Comparison of ENCODE assay signal across 10 cellular contexts in genomic region chr11:95152878-95153856, GRCh38.
A peak's percentile ranks its signal among the peaks of the same experiment; 100 is the strongest.
DNase-seq lines count a peak whose midpoint lies in the region; ATAC-seq, FAIRE-seq and TF ChIP-seq lines count a peak whose summit lies in the region.
"Had no signal": no experiment of that assay in that cellular context is flagged by ENCODE, and none has a peak within 500 bp of the region (broad histone marks: within the 10 kb centered on the region; RNA-seq: fewer than 3 reads in every experiment).

No MANE protein-coding gene starts in this region.

- POLR2A ChIA-PET in OCI-LY7 (lab: Charles Lee), result interaction anchor here (0.5 to 3.4 kb wide), 11 partner anchors 10 to 612 kb away, joined by 3 to 9 read pairs (median 3); partner anchors contain the start of gene SRSF8
- POLR2A ChIA-PET in K562 (lab: Yijun Ruan, JAX), result interaction anchor here (0.6 to 2.5 kb wide), 8 partner anchors 9 to 636 kb away, joined by 3 to 10 read pairs (median 4); partner anchors contain the start of gene FAM76B

- H3K9me3 ChIP-seq in OCI-LY7 (ENCODE audit: low read length) (no peaks in the 10 kb centered on the region), K562 (replicated peaks; ENCODE audit: control insufficient read depth, insufficient read depth, low read depth, low read length) (no peaks in the 10 kb centered on the region; the same call in 1 of the 2 replicates), skeletal muscle tissue (ENCODE audit: control insufficient read depth in 3 of 3, low read length in 3 of 3) (no peaks in the 10 kb centered on the region)

- no peaks in the 10 kb centered on the region for H3K79me2 ChIP-seq in OCI-LY7 (ENCODE audit: insufficient read depth, low read depth, low read length)
- no peaks in the 10 kb centered on the region for H3K79me2 ChIP-seq in K562 (ENCODE audit: control insufficient read depth, insufficient read depth, low read length)

- no peak overlapping the region for H3K27ac ChIP-seq in OCI-LY7 (ENCODE audit: low read depth, low read length, poor library complexity, severe bottlenecking)
- peak overlapping the region; percentile 51 for H3K27ac ChIP-seq in K562 (ENCODE audit: extremely low read depth, low read depth, low read length)
- H3K27ac ChIP-seq in skeletal muscle tissue (ENCODE audit: low read depth, low read length), result no peak overlapping the region

- no peak for TF ChIP-seq POLR2A in K562 (conservative IDR thresholded peaks at IDR 0.05)

- peak; percentile 98 for TF ChIP-seq EP300 in K562 (IDR thresholded peaks at IDR 0.05; ENCODE audit: low read length)

- H3K9me2 ChIP-seq in OCI-LY7 (ENCODE audit: insufficient read depth, low read length), result no peaks in the 10 kb centered on the region

- TF ChIP-seq CTCF in GM13976 (IDR thresholded peaks at IDR 0.05; ENCODE audit: borderline replicate concordance, control extremely low read depth, extremely low read depth, insufficient read depth, missing control alignments) (no peak), OCI-LY7 (conservative IDR thresholded peaks at IDR 0.05; ENCODE audit: low read length) (no peak), K562 (IDR thresholded peaks at IDR 0.05 in 2 of 3, conservative IDR thresholded peaks at IDR 0.05 in 1 of 3; ENCODE audit: insufficient read depth in 2 of 3, low read depth in 1 of 3, low read length in 3 of 3) (no peak)

- peak overlapping the region; percentile 53 for H3K4me3 ChIP-seq in OCI-LY7 (ENCODE audit: low read depth, low read length, poor library complexity, severe bottlenecking)
- H3K4me3 ChIP-seq in K562, result peak overlapping the region; percentile 23
- peak overlapping the region in 2 of 3 donors; percentile 17 to 24 for H3K4me3 ChIP-seq in skeletal muscle tissue (ENCODE audit: low read length in 3 of 3)

- TF ChIP-seq RAD21 in K562 (CRISPR knock-in tag; conservative IDR thresholded peaks at IDR 0.05 in 1 of 2, IDR thresholded peaks at IDR 0.05 in 1 of 2), result 0 out of 4 replicates have a peak, but pooled peaks have one; percentile 5 to 8

- no peaks in the 10 kb centered on the region for H4K20me1 ChIP-seq in OCI-LY7 (ENCODE audit: insufficient read depth, low read length)
- no peaks in the 10 kb centered on the region for H4K20me1 ChIP-seq in K562 (replicated peaks; ENCODE audit: control insufficient read depth, insufficient read depth, low read length)

- peak; percentile 32 for DNase-seq in GM13976 (ENCODE audit: low spot score)
- peak; percentile 8 for DNase-seq in OCI-LY7 (ENCODE audit: low spot score)
- peak; percentile 69 to 97 (median 82) for DNase-seq in K562 (ENCODE audit: extremely low read depth in 1 of 4, low spot score in 3 of 4)
- DNase-seq in RCC 7860 (ENCODE audit: low spot score), result no peak
- DNase-seq in NCI-H2196 (lab: John Stamatoyannopoulos, UW; ENCODE audit: unreplicated experiment), result no peak
- no peak for DNase-seq in dermis blood vessel endothelial cell
- DNase-seq: mesendoderm, NCI-H82 had no signal

- intact Hi-C loops in OCI-LY7 (cut with micrococcal nuclease; ENCODE audit: unreplicated experiment), result loop anchor here (2.0 to 5.0 kb wide), 5 partner anchors 78 to 1274 kb away; partner anchors contain the start of gene SESN3
- intact Hi-C loops in K562 (cut with micrococcal nuclease), result loop anchor here (1.0 to 10.0 kb wide), 5 partner anchors 78 to 1274 kb away; partner anchors contain the start of gene SESN3

- ATAC-seq in K562, result peak; percentile 86

- H3K4me2 ChIP-seq in OCI-LY7 (ENCODE audit: low read length), result peak overlapping the region; percentile 62
- H3K4me2 ChIP-seq in K562 (ENCODE audit: insufficient read depth, low read length), result peak overlapping the region; percentile 83

- WGBS in K562 (ENCODE audit: insufficient coverage, low coverage, missing lambda C conversion rate), result 1% methylated on average over 10 of the region's 10 CpGs

- CTCF ChIA-PET in OCI-LY7 (lab: Charles Lee; ENCODE audit: unreplicated experiment), result interaction anchor here (0.7 to 1.8 kb wide), 2 partner anchors 78 to 86 kb away, joined by 3 to 5 read pairs; partner anchors contain the start of genes SESN3 and SRSF8
- CTCF ChIA-PET in K562 (lab: Yijun Ruan, JAX; ENCODE audit: low intra/inter-chr PET ratio), result interaction anchor here (1.3 to 2.8 kb wide), 3 partner anchors 84 to 612 kb away, joined by 5 to 21 read pairs (median 7); no protein-coding TSS in a partner anchor

- in situ Hi-C loops in GM13976 (cut with MboI; ENCODE audit: low sequenced_read_pairs, unreplicated experiment), result loop anchor here (5.0 to 25.0 kb wide), 3 partner anchors 552 to 1284 kb away; no protein-coding TSS in a partner anchor
- in situ Hi-C loops in K562 (cut with MboI), result loop anchor here (10.0 kb wide), 1 partner anchor 152 kb away; no protein-coding TSS in a partner anchor

- H3K9me1 ChIP-seq in K562 (ENCODE audit: control insufficient read depth, insufficient read depth, low read length), result no peaks in the 10 kb centered on the region

- H3K9ac ChIP-seq in K562 (ENCODE audit: insufficient read depth in 1 of 2, low read depth in 2 of 2, low read length in 2 of 2) (peak overlapping the region; percentile 37 to 42; a peak in 3 of 4 replicates), skeletal muscle tissue (ENCODE audit: low read depth in 1 of 3, low read length in 3 of 3) (no peak overlapping the region)

- H2AFZ ChIP-seq in OCI-LY7 (ENCODE audit: low read length), result peak overlapping the region; percentile 90
- peak overlapping the region; percentile 52 for H2AFZ ChIP-seq in K562 (ENCODE audit: low read depth, low read length)

- H3K36me3 ChIP-seq in OCI-LY7 (ENCODE audit: insufficient read depth, low read length), result no peaks in the 10 kb centered on the region
- H3K36me3 ChIP-seq in K562 (ENCODE audit: control insufficient read depth, insufficient read depth, low read length), result no peaks in the 10 kb centered on the region
- no peaks in the 10 kb centered on the region for H3K36me3 ChIP-seq in skeletal muscle tissue (ENCODE audit: control insufficient read depth in 3 of 3, insufficient read depth in 3 of 3, low read length in 3 of 3)

- H3K4me1 ChIP-seq in OCI-LY7 (ENCODE audit: insufficient read depth, low read length, poor library complexity, severe bottlenecking) (peaks cover 26% of the 10 kb centered on the region), K562 (replicated peaks in 1 of 2; ENCODE audit: control insufficient read depth in 2 of 2, insufficient read depth in 2 of 2, low read length in 2 of 2) (peaks cover 31 to 41% of the 10 kb centered on the region in 2 experiments), skeletal muscle tissue (ENCODE audit: control insufficient read depth in 3 of 3, insufficient read depth in 3 of 3, low read length in 3 of 3) (peaks cover 45 to 58% (median 53%) of the 10 kb centered on the region in 3 donors)

- FAIRE-seq in K562 (lab: Jason Lieb, UNC), result peak; percentile 100
- no peak for FAIRE-seq in RCC 7860 (lab: Jason Lieb, UNC)
- FAIRE-seq: H1 had no signal

- no TSS peak for BruUV-seq in OCI-LY7 (replicated peaks; lab: Mats Ljungman, UMichigan)
- no TSS peak for BruUV-seq in K562 (replicated peaks; lab: Mats Ljungman, UMichigan)

- no peaks in the 10 kb centered on the region for H3K27me3 ChIP-seq in K562 (ENCODE audit: control insufficient read depth in 2 of 2, insufficient read depth in 2 of 2, low read length in 2 of 2)
- H3K27me3 ChIP-seq in skeletal muscle tissue (ENCODE audit: control insufficient read depth in 3 of 3, insufficient read depth in 3 of 3, low read length in 3 of 3), result no peaks in the 10 kb centered on the region

TF ChIP-seq in K562, 482 proteins besides CTCF, POLR2A, EP300 and RAD21 (continues in another document):
- TF ChIP-seq ZNF282 (CRISPR knock-in tag; IDR thresholded peaks at IDR 0.05) (no peak), ZNF75A (CRISPR knock-in tag; IDR thresholded peaks at IDR 0.05) (no peak), RBM14 (IDR thresholded peaks at IDR 0.05; ENCODE audit: borderline replicate concordance, insufficient read depth, low read depth, low read length) (no peak), RBBP5 (IDR thresholded peaks at IDR 0.05; ENCODE audit: borderline replicate concordance, insufficient read depth, low read length, poor library complexity, severe bottlenecking) (no peak), ZBTB1 (CRISPR knock-in tag; IDR thresholded peaks at IDR 0.05; ENCODE audit: borderline replicate concordance, low read depth) (no peak), RHOXF2B (CRISPR knock-in tag; conservative IDR thresholded peaks at IDR 0.05) (no peak)
- TF ChIP-seq, protein P1, sequence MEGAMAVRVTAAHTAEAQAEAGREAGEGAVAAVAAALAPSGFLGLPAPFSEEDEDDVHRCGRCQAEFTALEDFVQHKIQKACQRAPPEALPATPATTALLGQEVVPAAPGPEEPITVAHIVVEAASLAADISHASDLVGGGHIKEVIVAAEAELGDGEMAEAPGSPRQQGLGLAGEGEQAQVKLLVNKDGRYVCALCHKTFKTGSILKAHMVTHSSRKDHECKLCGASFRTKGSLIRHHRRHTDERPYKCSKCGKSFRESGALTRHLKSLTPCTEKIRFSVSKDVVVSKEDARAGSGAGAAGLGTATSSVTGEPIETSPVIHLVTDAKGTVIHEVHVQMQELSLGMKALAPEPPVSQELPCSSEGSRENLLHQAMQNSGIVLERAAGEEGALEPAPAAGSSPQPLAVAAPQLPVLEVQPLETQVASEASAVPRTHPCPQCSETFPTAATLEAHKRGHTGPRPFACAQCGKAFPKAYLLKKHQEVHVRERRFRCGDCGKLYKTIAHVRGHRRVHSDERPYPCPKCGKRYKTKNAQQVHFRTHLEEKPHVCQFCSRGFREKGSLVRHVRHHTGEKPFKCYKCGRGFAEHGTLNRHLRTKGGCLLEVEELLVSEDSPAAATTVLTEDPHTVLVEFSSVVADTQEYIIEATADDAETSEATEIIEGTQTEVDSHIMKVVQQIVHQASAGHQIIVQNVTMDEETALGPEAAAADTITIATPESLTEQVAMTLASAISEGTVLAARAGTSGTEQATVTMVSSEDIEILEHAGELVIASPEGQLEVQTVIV (CRISPR knock-in tag; IDR thresholded peaks at IDR 0.05; ENCODE audit: borderline replicate concordance), result no peak
- TF ChIP-seq, protein P2, sequence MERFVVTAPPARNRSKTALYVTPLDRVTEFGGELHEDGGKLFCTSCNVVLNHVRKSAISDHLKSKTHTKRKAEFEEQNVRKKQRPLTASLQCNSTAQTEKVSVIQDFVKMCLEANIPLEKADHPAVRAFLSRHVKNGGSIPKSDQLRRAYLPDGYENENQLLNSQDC (CRISPR knock-in tag; IDR thresholded peaks at IDR 0.05), result no peak
- TF ChIP-seq, protein P3, sequence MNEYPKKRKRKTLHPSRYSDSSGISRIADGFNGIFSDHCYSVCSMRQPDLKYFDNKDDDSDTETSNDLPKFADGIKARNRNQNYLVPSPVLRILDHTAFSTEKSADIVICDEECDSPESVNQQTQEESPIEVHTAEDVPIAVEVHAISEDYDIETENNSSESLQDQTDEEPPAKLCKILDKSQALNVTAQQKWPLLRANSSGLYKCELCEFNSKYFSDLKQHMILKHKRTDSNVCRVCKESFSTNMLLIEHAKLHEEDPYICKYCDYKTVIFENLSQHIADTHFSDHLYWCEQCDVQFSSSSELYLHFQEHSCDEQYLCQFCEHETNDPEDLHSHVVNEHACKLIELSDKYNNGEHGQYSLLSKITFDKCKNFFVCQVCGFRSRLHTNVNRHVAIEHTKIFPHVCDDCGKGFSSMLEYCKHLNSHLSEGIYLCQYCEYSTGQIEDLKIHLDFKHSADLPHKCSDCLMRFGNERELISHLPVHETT (CRISPR knock-in tag; conservative IDR thresholded peaks at IDR 0.05 in 1 of 2, IDR thresholded peaks at IDR 0.05 in 1 of 2), result peak in 1 of 2 experiments; percentile 80; a peak in 1 of 4 replicates

Comparison
In these comparisons a context has a peak if more than half of its experiments do, and no peak if none do; other contexts are left out.
1. DNase-seq: peak in GM13976 (single experiment), OCI-LY7 (single experiment) and K562 (4 of 4); none in RCC 7860 (single experiment), NCI-H2196 (single experiment) and dermis blood vessel endothelial cell (single experiment).
2. H3K9ac ChIP-seq: peak in K562 (2 of 2); none in skeletal muscle tissue (0 of 3).
3. Peak in every context shown above with its lines, with median percentiles within 50 percentile points of each other: H3K4me3 ChIP-seq.